2 cellular contexts compared by ENCODE assay signal in genomic region chr5:173883347-173883924, GRCh38.
TF ChIP-seq lines count a peak whose summit lies in the region.

No MANE protein-coding gene starts in this region.

TF ChIP-seq in GM12878, 131 proteins besides CTCF, POLR2A, EP300 and RAD21 (continued from another document):
- TF ChIP-seq POU2F2 (IDR thresholded peaks at IDR 0.05; ENCODE audit: borderline replicate concordance, low read depth, low read length) (no peak), RB1 (IDR thresholded peaks at IDR 0.05; ENCODE audit: borderline replicate concordance) (no peak), ATF7 (IDR thresholded peaks at IDR 0.05; ENCODE audit: low read depth) (no peak), PRDM15 (CRISPR knock-in tag; IDR thresholded peaks at IDR 0.05) (no peak), MXI1 (IDR thresholded peaks at IDR 0.05; ENCODE audit: low read depth, low read length) (no peak), USF1 (IDR thresholded peaks at IDR 0.05; ENCODE audit: borderline replicate concordance, extremely low read length, insufficient read depth, low read depth, low read length) (no peak), MLLT1 (IDR thresholded peaks at IDR 0.05) (no peak), MYB (IDR thresholded peaks at IDR 0.05; ENCODE audit: borderline replicate concordance, low read depth, low read length) (no peak)

TF ChIP-seq in liver, 16 proteins besides CTCF, POLR2A, EP300 and RAD21 (continued from another document):
- TF ChIP-seq ZBTB33 (IDR thresholded peaks at IDR 0.05) = no peak
- TF ChIP-seq HNF4A (conservative IDR thresholded peaks at IDR 0.05) = peak; percentile 92 to 98
- no peak for TF ChIP-seq GABPA (IDR thresholded peaks at IDR 0.05 in 1 of 2, conservative IDR thresholded peaks at IDR 0.05 in 1 of 2)
- TF ChIP-seq EGR1 (IDR thresholded peaks at IDR 0.05; ENCODE audit: low read depth in 2 of 2) = no peak
- peak; percentile 79 for TF ChIP-seq HNF4G (IDR thresholded peaks at IDR 0.05)
- peak; percentile 32 for TF ChIP-seq TAF1 (conservative IDR thresholded peaks at IDR 0.05)
- TF ChIP-seq RXRA (IDR thresholded peaks at IDR 0.05) = peak; percentile 84 to 91
- TF ChIP-seq FOXA1 (IDR thresholded peaks at IDR 0.05) = no peak
- peak; percentile 55 for TF ChIP-seq NR2F2 (IDR thresholded peaks at IDR 0.05)
- TF ChIP-seq JUND (IDR thresholded peaks at IDR 0.05) = peak in 1 of 2 donors; percentile 21
- no peak for TF ChIP-seq FOXA2 (IDR thresholded peaks at IDR 0.05)
- no peak for TF ChIP-seq REST (IDR thresholded peaks at IDR 0.05)
- peak; percentile 75 for TF ChIP-seq SP1 (IDR thresholded peaks at IDR 0.05)
- peak; percentile 23 for TF ChIP-seq MAX (IDR thresholded peaks at IDR 0.05)
